Comparison of ENCODE assay signal across 8 cellular contexts in genomic region chr10:44973323-44974081, GRCh38. TPM values are rescaled to one million over a fixed set of nuclear protein-coding genes. Genes with fewer than 3 reads are reported as not detected.
A peak's percentile ranks its signal among the peaks of the same experiment; 100 is the strongest.
DNase-seq lines count a peak whose midpoint lies in the region; ATAC-seq and TF ChIP-seq lines count a peak whose summit lies in the region.

No MANE protein-coding gene starts in this region.

- H3K27ac Mint-ChIP-seq in IgD-negative memory B cell: peak overlapping the region in 1 of 3 donors; percentile 8

- H3K36me3 ChIP-seq in esophagus (ENCODE audit: control insufficient read depth in 2 of 2, insufficient read depth in 2 of 2, low read length in 1 of 2) (peaks cover 0 to 13% of the 10 kb centered on the region in 2 donors), sigmoid colon (peaks cover 8 to 54% (median 18%) of the 10 kb centered on the region in 4 donors)

- H3K4me3 Mint-ChIP-seq in IgD-negative memory B cell: peak overlapping the region; percentile 71 to 88 (median 78)

- intact Hi-C loops in sigmoid colon (cut with DNase I): loop anchor here (1.0 kb wide), 1 partner anchor 14 kb away; the partner anchor contains the start of gene RASSF4

- no peak for ATAC-seq in HG03135 (IDR thresholded peaks at IDR 0.05; ENCODE audit: unreplicated experiment)

- no peaks in the 10 kb centered on the region for H3K9me3 Mint-ChIP-seq in IgD-negative memory B cell

- H3K27me3 ChIP-seq in esophagus (ENCODE audit: control insufficient read depth in 1 of 2, insufficient read depth in 2 of 2, low read length in 2 of 2) (no peaks in the 10 kb centered on the region), sigmoid colon (no peaks in the 10 kb centered on the region)

- 47 to 48% methylated on average over 18 of the region's 18 CpGs for WGBS in esophagus, 2 donors
- WGBS in sigmoid colon, 2 donors: 53 to 72% methylated on average over 18 of the region's 18 CpGs

- H3K4me1 ChIP-seq in esophagus (ENCODE audit: control insufficient read depth in 2 of 2, insufficient read depth in 2 of 2, low read length in 1 of 2) (peaks cover 6 to 14% of the 10 kb centered on the region in 2 donors), sigmoid colon (peaks cover 0 to 54% (median 50%) of the 10 kb centered on the region in 4 donors)

- no peak for TF ChIP-seq EP300 in sigmoid colon (IDR thresholded peaks at IDR 0.05)

- no peaks in the 10 kb centered on the region for H3K36me3 Mint-ChIP-seq in IgD-negative memory B cell

- DNase-seq in GM13977 (ENCODE audit: low spot score): peak; percentile 45
- DNase-seq in sigmoid colon: peak; percentile 66
- no peak for DNase-seq in NCI-H1105 treated with DMSO at 0.1 percent for 48 hours (lab: John Stamatoyannopoulos, UW)
- DNase-seq in stimulated activated CD4-positive, alpha-beta T cell treated with anti-CD3 and anti-CD28 coated beads, Interleukin-1b, Interleukin-23, amount 100 ng/mL, for 48 hours: no peak
- no peak for DNase-seq in G401 (ENCODE audit: low spot score)

- H3K4me1 Mint-ChIP-seq in IgD-negative memory B cell: peaks cover 16 to 21% (median 21%) of the 10 kb centered on the region in 3 donors

- H3K9me3 ChIP-seq in esophagus (ENCODE audit: control insufficient read depth in 2 of 2, insufficient read depth in 1 of 2, low read depth in 1 of 2, low read length in 1 of 2): peaks cover 0 to 2% of the 10 kb centered on the region in 2 donors
- no peaks in the 10 kb centered on the region for H3K9me3 ChIP-seq in sigmoid colon

- H3K27ac ChIP-seq in esophagus (ENCODE audit: low read depth in 2 of 2, low read length in 1 of 2) (peak overlapping the region; percentile 4 to 26), sigmoid colon (peak overlapping the region; percentile 88 to 92 (median 90))

- no peaks in the 10 kb centered on the region for H3K27me3 Mint-ChIP-seq in IgD-negative memory B cell

- H3K4me3 ChIP-seq in esophagus (ENCODE audit: low read depth in 1 of 2, low read length in 2 of 2): no peak overlapping the region
- H3K4me3 ChIP-seq in sigmoid colon: peak overlapping the region in 1 of 4 donors; percentile 54

- TF ChIP-seq CTCF in GM13977 (IDR thresholded peaks at IDR 0.05; ENCODE audit: extremely low read depth, insufficient read depth, missing control alignments): no peak
- no peak for TF ChIP-seq CTCF in sigmoid colon (IDR thresholded peaks at IDR 0.05)

- TF ChIP-seq POLR2A in sigmoid colon (IDR thresholded peaks at IDR 0.05): no peak

- in situ Hi-C loops in GM13977 (cut with MboI; ENCODE audit: low pct_unique_long_range_greater_than_20kb, low sequenced_read_pairs, unreplicated experiment) (no loop called here), G401 (cut with HindIII; ENCODE audit: low sequenced_read_pairs) (no loop called here)

RNA-seq across cellular contexts. Expression of gene DEPP1, which starts 5.1 kb away (rescaled TPM):
- polyA plus RNA-seq in IgD-negative memory B cell: not detected
- 10 to 100 TPM in 1 of 2 donors, 1 to 10 TPM in 1; 7.7 to 29.0 TPM for polyA plus RNA-seq in esophagus
- total RNA-seq in sigmoid colon: 100 to 1,000 TPM in 1 of 4 donors, 10 to 100 TPM in 3; 47.8 to 294 (median 54.7) TPM
- polyA plus RNA-seq in sigmoid colon: 10 to 100 TPM; 16.0 to 58.3 (median 53.6) TPM
- 0.14 and 2.7 TPM in 2 replicates for total RNA-seq in G401 (2014; rRNA removed; shearing (Covaris generic))

RNA-seq across cellular contexts. Expression of gene RASSF4, which starts 13.9 kb away (rescaled TPM):
- polyA plus RNA-seq in IgD-negative memory B cell: 0.69 TPM
- polyA plus RNA-seq in esophagus: 1 to 10 TPM; 3.6 to 3.7 TPM
- 10 to 100 TPM; 23.2 to 61.7 (median 45.2) TPM for total RNA-seq in sigmoid colon
- 10 to 100 TPM in 2 of 3 donors, 1 to 10 TPM in 1; 7.8 to 23.2 (median 13.6) TPM for polyA plus RNA-seq in sigmoid colon
- 0.98 and 1.5 TPM in 2 replicates for total RNA-seq in G401 (2014; rRNA removed; shearing (Covaris generic))

RNA-seq across cellular contexts. Expression of gene ZNF22, which starts 27.2 kb away (rescaled TPM):
- polyA plus RNA-seq in IgD-negative memory B cell (42.9 TPM), esophagus (1 to 10 TPM; 4.6 to 5.4 TPM), sigmoid colon (10 to 100 TPM; 12.9 to 16.8 (median 13.5) TPM)
- total RNA-seq in sigmoid colon: 10 to 100 TPM; 18.3 to 29.9 (median 24.0) TPM
- total RNA-seq in G401 (2014; rRNA removed; shearing (Covaris generic)): 10.0 and 13.9 TPM in 2 replicates

Comparison
In these comparisons a context has a peak if more than half of its experiments do, and no peak if none do; other contexts are left out.
1. DNase-seq: peak in GM13977 (single experiment) and sigmoid colon (single experiment); none in NCI-H1105 treated with DMSO at 0.1 percent for 48 hours (single experiment), stimulated activated CD4-positive, alpha-beta T cell treated with anti-CD3 and anti-CD28 coated beads, Interleukin-1b, Interleukin-23, amount 100 ng/mL, for 48 hours (single experiment) and G401 (single experiment).